Comparison of ENCODE assay signal across 16 cellular contexts in genomic region chr7:55191926-55192692, GRCh38.
A peak's percentile ranks its signal among the peaks of the same experiment; 100 is the strongest.
DNase-seq lines count a peak whose midpoint lies in the region; ATAC-seq, FAIRE-seq and TF ChIP-seq lines count a peak whose summit lies in the region.
"Had no signal": no experiment of that assay in that cellular context is flagged by ENCODE, and none has a peak within 500 bp of the region (broad histone marks: within the 10 kb centered on the region; RNA-seq: fewer than 3 reads in every experiment).

No MANE protein-coding gene starts in this region.

- 63% methylated on average over 17 of the region's 17 CpGs for WGBS in HUES64
- WGBS in H1 (ENCODE audit: extremely low coverage in 1 of 2, insufficient coverage in 1 of 2, insufficient read length in 1 of 2, insufficient replicate concordance in 2 of 2, low coverage in 1 of 2, low lambda C conversion rate in 2 of 2, missing lambda C conversion rate in 1 of 2), 2 experiments = 64% methylated on average over 11 of the region's 17 CpGs; no CpG with 5 or more reads in 1 of the 2 experiments

- no peak overlapping the region for H2AFZ ChIP-seq in H1 (ENCODE audit: low read length)

- no peak for TF ChIP-seq RAD21 in H1 (IDR thresholded peaks at IDR 0.05 in 1 of 2, conservative IDR thresholded peaks at IDR 0.05 in 1 of 2; ENCODE audit: low read depth in 2 of 2, low read length in 2 of 2)

- peak overlapping the region; percentile 94 for H2BK5ac ChIP-seq in H1 (ENCODE audit: low read depth, low read length)

- H3K4me3 Mint-ChIP-seq in activated naive CD8-positive, alpha-beta T cell treated with anti-CD3 and anti-CD28 coated beads for 36 hours = no peak overlapping the region
- H3K4me3 Mint-ChIP-seq: CD14-positive monocyte, neural crest cell had no signal

- TF ChIP-seq CTCF in A673 (conservative IDR thresholded peaks at IDR 0.05; ENCODE audit: low read depth, low read length) (0 out of 2 replicates have a peak, but pooled peaks have one; percentile 10), H1 (IDR thresholded peaks at IDR 0.05; ENCODE audit: control extremely low read depth in 1 of 3, insufficient read depth in 1 of 3, low read depth in 1 of 3, low read length in 3 of 3) (no peak)

- no peak for TF ChIP-seq POLR2A in H1 (IDR thresholded peaks at IDR 0.05; ENCODE audit: control extremely low read depth in 1 of 2, low read depth in 2 of 2, low read length in 2 of 2)

- H2BK120ac ChIP-seq in H1 (replicated peaks; ENCODE audit: low read depth, low read length) = no peak overlapping the region

- peaks cover 22% of the 10 kb centered on the region for H3K27me3 Mint-ChIP-seq in activated naive CD8-positive, alpha-beta T cell treated with anti-CD3 and anti-CD28 coated beads for 36 hours

- H3K79me1 ChIP-seq in H1 (ENCODE audit: low read depth, low read length) = no peaks in the 10 kb centered on the region

- H3K23ac ChIP-seq in H1 (ENCODE audit: insufficient read length) = no peak overlapping the region

- CTCF ChIA-PET in A673 (lab: Charles Lee) = interaction anchor here (0.6 to 0.7 kb wide), 2 partner anchors 35 to 289 kb away, joined by 4 read pairs; no protein-coding TSS in a partner anchor
- CTCF ChIA-PET in H1 (lab: Charles Lee; ENCODE audit: partially characterized antibody) = interaction anchor here (0.6 to 1.7 kb wide), 6 partner anchors 9 to 135 kb away, joined by 3 to 6 read pairs (median 4); no protein-coding TSS in a partner anchor

- FAIRE-seq in H1 (lab: Jason Lieb, UNC) = no peak
- FAIRE-seq: colon, GM19239 had no signal

- no peak overlapping the region for H4K5ac ChIP-seq in H1 (ENCODE audit: insufficient read length, low read depth, low read length)

- no peak overlapping the region for H2BK15ac ChIP-seq in H1 (ENCODE audit: low read length)

- no peaks in the 10 kb centered on the region for H3K4me1 Mint-ChIP-seq in activated naive CD8-positive, alpha-beta T cell treated with anti-CD3 and anti-CD28 coated beads for 36 hours
- H3K4me1 Mint-ChIP-seq: CD14-positive monocyte had no signal

- H3K18ac ChIP-seq in H1 (ENCODE audit: extremely low read depth, low read length) = peak overlapping the region; percentile 40

- ATAC-seq in GM21619 (IDR thresholded peaks at IDR 0.05; ENCODE audit: unreplicated experiment) = no peak

- H3K9me3 ChIP-seq in A673 (ENCODE audit: low read depth, low read length, poor library complexity, severe bottlenecking) = no peaks in the 10 kb centered on the region
- no peaks in the 10 kb centered on the region for H3K9me3 ChIP-seq in HUES64 (ENCODE audit: insufficient read depth, low read depth, low read length)
- H3K9me3 ChIP-seq in H1 (ENCODE audit: insufficient read depth in 2 of 2, low read depth in 1 of 2, low read length in 1 of 2) = no peaks in the 10 kb centered on the region
- H3K9me3 ChIP-seq: tibial artery had no signal

- no peaks in the 10 kb centered on the region for H3K79me2 ChIP-seq in H1 (ENCODE audit: control insufficient read depth in 1 of 2, insufficient read depth in 2 of 2, low read length in 2 of 2)

- intact Hi-C loops in A673 (cut with micrococcal nuclease; ENCODE audit: unreplicated experiment) = no loop called here

- no peak overlapping the region for H3K4ac ChIP-seq in H1 (replicated peaks; ENCODE audit: insufficient read length, low read depth, low read length)

- no peak overlapping the region for H3K4me3 ChIP-seq in A673 (ENCODE audit: low read depth, low read length, poor library complexity, severe bottlenecking)
- no peak overlapping the region for H3K4me3 ChIP-seq in HUES64 (ENCODE audit: low read length)
- no peak overlapping the region for H3K4me3 ChIP-seq in H1 (ENCODE audit: extremely low read depth in 1 of 4, insufficient read depth in 2 of 4, low read depth in 3 of 4, low read length in 4 of 4)
- H3K4me3 ChIP-seq: tibial artery had no signal

- H2BK12ac ChIP-seq in H1 (ENCODE audit: low read depth, low read length) = peak overlapping the region; percentile 88; the same call in 1 of the 2 replicates

- H2BK20ac ChIP-seq in H1 (ENCODE audit: low read length) = peak overlapping the region; percentile 37

- no peak overlapping the region for H3K14ac ChIP-seq in H1 (ENCODE audit: insufficient read length)

- POLR2A ChIA-PET in A673 (lab: Charles Lee; ENCODE audit: low non-redundant PET) (no interaction called here), H1 (lab: Charles Lee; ENCODE audit: partially characterized antibody) (interaction anchor here (1.3 kb wide), 1 partner anchor 17 kb away, joined by 3 read pairs; no protein-coding TSS in a partner anchor)

- H2AK5ac ChIP-seq in H1 (ENCODE audit: low read depth, low read length) = peak overlapping the region; percentile 18; the same call in 1 of the 2 replicates

- peak overlapping the region; percentile 62 for H4K91ac ChIP-seq in H1 (replicated peaks; ENCODE audit: insufficient read length, low read length)

- no peaks in the 10 kb centered on the region for H3K36me3 ChIP-seq in A673 (ENCODE audit: insufficient read depth, low read length, poor library complexity, severe bottlenecking)
- H3K36me3 ChIP-seq in HUES64 (ENCODE audit: insufficient read depth, low read length) = no peaks in the 10 kb centered on the region
- H3K36me3 ChIP-seq in H1 (ENCODE audit: control insufficient read depth in 2 of 4, insufficient read depth in 4 of 4, low read length in 3 of 4) = no peaks in the 10 kb centered on the region

- no peaks in the 10 kb centered on the region for H3K36me3 Mint-ChIP-seq in activated naive CD8-positive, alpha-beta T cell treated with anti-CD3 and anti-CD28 coated beads for 36 hours
- H3K36me3 Mint-ChIP-seq: CD14-positive monocyte had no signal

- TF ChIP-seq EP300 in H1 (IDR thresholded peaks at IDR 0.05; ENCODE audit: borderline replicate concordance in 1 of 2, low read depth in 2 of 2, low read length in 2 of 2) = no peak

- H3K4me1 ChIP-seq in A673 (ENCODE audit: insufficient read depth, low read length, poor library complexity, severe bottlenecking) = peaks cover 13% of the 10 kb centered on the region
- peaks cover 50% of the 10 kb centered on the region for H3K4me1 ChIP-seq in HUES64 (ENCODE audit: insufficient read depth, low read length)
- H3K4me1 ChIP-seq in H1 (replicated peaks in 1 of 4; ENCODE audit: control insufficient read depth in 3 of 4, insufficient read depth in 4 of 4, low read length in 3 of 4) = peaks cover 22 to 39% (median 37%) of the 10 kb centered on the region in 4 experiments
- H3K4me1 ChIP-seq: tibial artery had no signal

- no peak overlapping the region for H3K27ac Mint-ChIP-seq in activated naive CD8-positive, alpha-beta T cell treated with anti-CD3 and anti-CD28 coated beads for 36 hours
- H3K27ac Mint-ChIP-seq: CD14-positive monocyte had no signal

- H3K4me2 ChIP-seq in H1 (ENCODE audit: insufficient read depth in 1 of 2, low read depth in 2 of 2, low read length in 2 of 2) = peak overlapping the region; percentile 10 to 30; a peak in 2 of 4 replicates

- DNase-seq in A673 (ENCODE audit: low spot score) (no peak), H1 (ENCODE audit: low read depth in 1 of 2, low spot score in 2 of 2) (peak in 1 of 2 experiments; percentile 57), mesenteric fat pad (ENCODE audit: low spot score) (peak; percentile 79), pons (ENCODE audit: low spot score) (no peak), HT-29 (ENCODE audit: low spot score) (no peak)
- no peak for DNase-seq in activated naive CD8-positive, alpha-beta T cell treated with anti-CD3 and anti-CD28 coated beads for 36 hours
- DNase-seq: activated T-cell treated with anti-CD3 and anti-CD28 coated beads, Interleukin-2, amount 50 U/mL, for 48 hours; NCI-H1417; stimulated activated CD4-positive, alpha-beta T cell treated with anti-CD3 and anti-CD28 coated beads, Interleukin-4, amount 100 ng/mL, for 24 hours; tibial artery had no signal

- no peak overlapping the region for H4K8ac ChIP-seq in H1 (ENCODE audit: extremely low read depth, insufficient read depth, low read length)

- no peaks in the 10 kb centered on the region for H4K20me1 ChIP-seq in H1 (replicated peaks in 1 of 2; ENCODE audit: control insufficient read depth in 1 of 2, insufficient read depth in 2 of 2, low read length in 2 of 2)

- no peaks in the 10 kb centered on the region for H3K9me3 Mint-ChIP-seq in activated naive CD8-positive, alpha-beta T cell treated with anti-CD3 and anti-CD28 coated beads for 36 hours
- H3K9me3 Mint-ChIP-seq: neural crest cell had no signal

- BruUV-seq in A673 (replicated peaks; lab: Mats Ljungman, UMichigan) = no TSS peak

- H3K9ac ChIP-seq in HUES64 (ENCODE audit: low read depth, low read length) = no peak overlapping the region
- no peak overlapping the region; a peak in 1 of 7 replicates for H3K9ac ChIP-seq in H1 (replicated peaks in 1 of 4; ENCODE audit: extremely low read depth in 1 of 4, low read depth in 3 of 4, low read length in 3 of 4)

- H3K27me3 ChIP-seq in A673 (replicated peaks; ENCODE audit: insufficient read depth, low read depth, low read length, poor library complexity) (no peaks in the 10 kb centered on the region), HUES64 (ENCODE audit: insufficient read depth, low read length) (no peaks in the 10 kb centered on the region), H1 (replicated peaks in 1 of 4; ENCODE audit: control insufficient read depth in 3 of 4, extremely low read depth in 1 of 4, insufficient read depth in 3 of 4, low read length in 3 of 4) (no peaks in the 10 kb centered on the region; a peak in 2 of 7 replicates)
- H3K27me3 ChIP-seq: tibial artery had no signal

- H3K27ac ChIP-seq in A673 (ENCODE audit: low read depth, low read length, poor library complexity, severe bottlenecking) = no peak overlapping the region
- peak overlapping the region; percentile 65; the same call in 1 of the 2 replicates for H3K27ac ChIP-seq in HUES64 (ENCODE audit: low read depth, low read length)
- H3K27ac ChIP-seq in H1 (ENCODE audit: low read depth, low read length) = no peak overlapping the region
- H3K27ac ChIP-seq: tibial artery had no signal

- H3K23me2 ChIP-seq in H1 (ENCODE audit: low read depth, low read length) = no peaks in the 10 kb centered on the region

- H3K56ac ChIP-seq in H1 (replicated peaks; ENCODE audit: insufficient read length, low read depth, low read length) = peak overlapping the region; percentile 43

TF ChIP-seq in H1, 55 proteins besides CTCF, POLR2A, EP300 and RAD21 (continues in another document):
- TF ChIP-seq EZH2 (IDR thresholded peaks at IDR 0.05; ENCODE audit: low read depth, low read length, severe bottlenecking) (no peak), HDAC2 (IDR thresholded peaks at IDR 0.05; ENCODE audit: borderline replicate concordance in 1 of 2, low read depth in 2 of 2, low read length in 2 of 2) (no peak), SIX5 (IDR thresholded peaks at IDR 0.05; ENCODE audit: low read depth, low read length) (no peak), KDM5A (IDR thresholded peaks at IDR 0.05; ENCODE audit: low read length) (no peak), TAF1 (IDR thresholded peaks at IDR 0.05; ENCODE audit: low read depth, low read length) (no peak), TAF7 (optimal IDR thresholded peaks at IDR 0.05; ENCODE audit: borderline replicate concordance, low read depth, low read length) (no peak), E2F6 (IDR thresholded peaks at IDR 0.05) (no peak)
